In genomic region chr14:104944436-104945205, GRCh38 we compare ENCODE assay signal across 6 cellular contexts. TPM values are rescaled to one million over a fixed set of nuclear protein-coding genes. Genes with fewer than 3 reads are reported as not detected.
"Had no signal": no experiment of that assay in that cellular context is flagged by ENCODE, and none has a peak within 500 bp of the region (broad histone marks: within the 10 kb centered on the region; RNA-seq: fewer than 3 reads in every experiment).

No MANE protein-coding gene starts in this region.

RNA-seq across cellular contexts. Expression of gene PLD4, which starts 19.9 kb away (rescaled TPM):
- total RNA-seq: activated CD8-positive, alpha-beta T cell treated with anti-CD3 and anti-CD28 coated beads for 36 hours; activated naive CD8-positive, alpha-beta T cell treated with anti-CD3 and anti-CD28 coated beads for 36 hours; activated T-helper 17 cell treated with anti-CD3 and anti-CD28 coated beads, Interleukin-2, amount 50 U/mL, for 72 hours; ascending aorta; endodermal cell; epithelial cell of proximal tubule had no signal
